8 cellular contexts compared by ENCODE assay signal in the genomic region with DNA sequence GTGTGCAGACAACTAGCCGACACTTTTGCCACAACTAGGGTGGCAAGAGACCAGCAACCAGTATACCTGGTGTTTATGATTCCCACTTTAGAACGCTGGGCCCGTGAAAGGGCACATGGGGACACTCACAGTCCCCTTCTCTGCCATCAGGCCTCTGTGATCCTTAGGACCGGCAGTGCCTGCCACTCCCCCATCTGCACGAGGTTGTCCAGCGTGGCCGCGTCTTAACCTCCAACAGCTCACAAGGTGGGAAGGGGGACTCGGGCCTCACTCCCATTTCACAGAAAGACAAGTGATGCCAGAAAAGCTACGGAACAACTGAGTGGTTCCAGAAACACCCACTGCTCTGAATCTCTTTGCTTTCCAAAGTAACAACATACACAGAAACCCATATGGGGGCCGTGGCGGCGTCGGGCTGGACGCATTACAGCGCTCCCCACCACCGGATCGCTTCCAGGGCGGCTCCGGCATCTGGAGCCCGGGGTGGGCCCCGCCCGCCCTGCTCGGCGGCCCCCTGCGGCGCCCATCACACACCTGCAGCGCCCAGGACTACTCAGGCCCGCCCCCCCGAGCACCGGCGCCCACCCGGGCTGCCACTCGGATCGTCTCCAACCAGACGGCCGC. TPM values are rescaled to one million over a fixed set of nuclear protein-coding genes. Genes with fewer than 3 reads are reported as not detected.
DNase-seq lines count a peak whose midpoint lies in the region; ATAC-seq lines count a peak whose summit lies in the region.

No MANE protein-coding gene starts in this region.

- peak; percentile 45 for DNase-seq in DMS53 (lab: John Stamatoyannopoulos, UW)
- DNase-seq in DMS53 treated with DMSO at 0.1 percent for 48 hours (lab: John Stamatoyannopoulos, UW; ENCODE audit: unreplicated experiment) = no peak
- DNase-seq in caudate nucleus (lab: John Stamatoyannopoulos, UW) = peak in 1 of 61 donors; percentile 68
- DNase-seq in naive thymus-derived CD8-positive, alpha-beta T cell = peak in 1 of 10 donors; percentile 50
- no peak for DNase-seq in NCI-H510A treated with DMSO at 0.1 percent for 48 hours (lab: John Stamatoyannopoulos, UW)
- no peak for DNase-seq in NCI-H2029 treated with DMSO at 0.1 percent for 48 hours (lab: John Stamatoyannopoulos, UW)

- no peaks in the 10 kb centered on the region for H3K9me3 ChIP-seq in HUES48 (ENCODE audit: control insufficient read depth, insufficient read depth, low read length)

- POLR2A ChIA-PET in naive thymus-derived CD8-positive, alpha-beta T cell (lab: Charles Lee) = interaction anchor here (0.7 to 3.1 kb wide), 7 partner anchors 7 to 227 kb away, joined by 3 to 34 read pairs (median 4); partner anchors contain the start of gene ZNF669

- H3K9me3 Mint-ChIP-seq in naive thymus-derived CD8-positive, alpha-beta T cell = no peaks in the 10 kb centered on the region

- peak overlapping the region; percentile 97 for H3K4me3 ChIP-seq in HUES48 (ENCODE audit: low read depth, low read length)

- peak overlapping the region; percentile 84 to 97 (median 94) for H3K4me3 Mint-ChIP-seq in naive thymus-derived CD8-positive, alpha-beta T cell

- H3K36me3 Mint-ChIP-seq in naive thymus-derived CD8-positive, alpha-beta T cell = peaks cover 0 to 12% (median 0%) of the 10 kb centered on the region in 3 donors

- H3K27me3 ChIP-seq in HUES48 (ENCODE audit: control insufficient read depth, insufficient read depth, low read length) = no peaks in the 10 kb centered on the region

- peak overlapping the region; percentile 88 for H3K9ac ChIP-seq in HUES48 (ENCODE audit: low read depth, low read length)

- ATAC-seq in naive thymus-derived CD8-positive, alpha-beta T cell = no peak
- ATAC-seq in HG02852 (IDR thresholded peaks at IDR 0.05; ENCODE audit: unreplicated experiment) = no peak

- H3K27ac ChIP-seq in HUES48 (ENCODE audit: low read depth, low read length) (peak overlapping the region; percentile 88), caudate nucleus (ENCODE audit: low read depth, low read length) (peak overlapping the region; percentile 36)

- H3K4me1 Mint-ChIP-seq in naive thymus-derived CD8-positive, alpha-beta T cell = peaks cover 45 to 78% (median 57%) of the 10 kb centered on the region in 4 donors

- peaks cover 34% of the 10 kb centered on the region for H3K4me1 ChIP-seq in HUES48 (ENCODE audit: control insufficient read depth, insufficient read depth, low read length)

- H3K36me3 ChIP-seq in HUES48 (ENCODE audit: control insufficient read depth, insufficient read depth, low read length) = peaks cover 55% of the 10 kb centered on the region

- no peaks in the 10 kb centered on the region for H3K27me3 Mint-ChIP-seq in naive thymus-derived CD8-positive, alpha-beta T cell

- H3K27ac Mint-ChIP-seq in naive thymus-derived CD8-positive, alpha-beta T cell = peak overlapping the region; percentile 53 to 96 (median 94)

RNA-seq across cellular contexts. Expression of gene ZNF496, which starts 1.0 kb away (rescaled TPM):
- total RNA-seq in naive thymus-derived CD8-positive, alpha-beta T cell = 10 to 100 TPM; 73.9 to 77.8 TPM
- 10 to 100 TPM; 17.3 to 36.3 (median 20.4) TPM for polyA plus RNA-seq in naive thymus-derived CD8-positive, alpha-beta T cell
